9 cellular contexts compared by ENCODE assay signal in the genomic region with DNA sequence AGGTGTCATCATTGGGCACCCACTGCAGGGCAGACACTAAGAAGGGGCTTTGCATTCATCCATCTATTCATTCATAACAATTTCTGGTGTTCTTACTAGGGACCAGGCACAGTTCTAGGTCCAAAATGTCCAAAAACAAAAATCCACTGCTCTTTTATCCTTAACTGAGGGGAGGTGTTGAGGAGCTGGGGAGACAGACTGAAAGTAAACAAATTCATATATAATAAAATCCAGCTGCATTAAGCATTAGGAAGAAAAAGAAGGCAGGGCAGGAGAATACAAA. TPM values are rescaled to one million over a fixed set of nuclear protein-coding genes. Genes with fewer than 3 reads are reported as not detected.
DNase-seq lines count a peak whose midpoint lies in the region; ATAC-seq, FAIRE-seq and TF ChIP-seq lines count a peak whose summit lies in the region.
"Had no signal": no experiment of that assay in that cellular context is flagged by ENCODE, and none has a peak within 500 bp of the region (broad histone marks: within the 10 kb centered on the region; RNA-seq: fewer than 3 reads in every experiment).

No MANE protein-coding gene starts in this region.

- no peak overlapping the region for H2AK5ac ChIP-seq in H9 (ENCODE audit: insufficient read length, low read length)

- no peak overlapping the region for H2BK120ac ChIP-seq in H9 (ENCODE audit: low read depth, low read length, poor library complexity, severe bottlenecking)

- H3K27ac ChIP-seq in H9 (ENCODE audit: insufficient read length, low read depth, low read length) (no peak overlapping the region), skeletal muscle tissue (ENCODE audit: low read depth, low read length) (no peak overlapping the region), PC-9 (no peak overlapping the region)

- H3K27me3 Mint-ChIP-seq in H9 (ENCODE audit: low read depth), result peaks cover 40% of the 10 kb centered on the region
- no peaks in the 10 kb centered on the region for H3K27me3 Mint-ChIP-seq in activated CD8-positive, alpha-beta T cell treated with anti-CD3 and anti-CD28 coated beads for 36 hours

- peak overlapping the region; percentile 73 to 86 for H3K4me3 Mint-ChIP-seq in H9
- peak overlapping the region; percentile 86 for H3K4me3 Mint-ChIP-seq in activated CD8-positive, alpha-beta T cell treated with anti-CD3 and anti-CD28 coated beads for 36 hours

- no peak for FAIRE-seq in HTR-8/SVneo (lab: Jason Lieb, UNC)

- H3K79me1 ChIP-seq in H9 (ENCODE audit: insufficient read depth, low read depth, low read length, poor library complexity, severe bottlenecking), result no peaks in the 10 kb centered on the region

- no peak overlapping the region for H4K8ac ChIP-seq in H9 (replicated peaks; ENCODE audit: insufficient read length, low read depth, low read length)

- no peak overlapping the region for H3T11ph ChIP-seq in H9 (ENCODE audit: low read length)

- POLR2A ChIA-PET in activated CD8-positive, alpha-beta T cell treated with anti-CD3 and anti-CD28 coated beads for 36 hours (lab: Charles Lee), result interaction anchor here (0.6 to 1.8 kb wide), 6 partner anchors 8 to 334 kb away, joined by 3 to 5 read pairs (median 3); no protein-coding TSS in a partner anchor
- POLR2A ChIA-PET in PC-9 (lab: Charles Lee; ENCODE audit: unreplicated experiment), result no interaction called here

- H3F3A ChIP-seq in PC-9 (ENCODE audit: insufficient read depth, low read depth), result no peaks in the 10 kb centered on the region

- peaks cover under 1% of the 10 kb centered on the region; the same call in 1 of the 2 replicates for H3K4me1 ChIP-seq in H9 (ENCODE audit: insufficient read depth, low read length)
- H3K4me1 ChIP-seq in skeletal muscle tissue (ENCODE audit: control insufficient read depth in 3 of 3, insufficient read depth in 3 of 3, low read length in 3 of 3), result peaks cover 9 to 32% (median 16%) of the 10 kb centered on the region in 3 donors
- no peaks in the 10 kb centered on the region for H3K4me1 ChIP-seq in PC-9 (replicated peaks; ENCODE audit: insufficient read depth)

- no peak overlapping the region for H2BK5ac ChIP-seq in H9 (ENCODE audit: insufficient read length, low read length)

- no peaks in the 10 kb centered on the region for H3K36me3 ChIP-seq in skeletal muscle tissue (ENCODE audit: control insufficient read depth in 3 of 3, insufficient read depth in 3 of 3, low read length in 3 of 3)
- no peaks in the 10 kb centered on the region for H3K36me3 ChIP-seq in PC-9 (ENCODE audit: low read depth)

- H3K23me2 ChIP-seq in H9 (ENCODE audit: insufficient read length, low read depth, low read length, poor library complexity, severe bottlenecking), result peaks cover 9% of the 10 kb centered on the region

- no peak overlapping the region for H3K27ac Mint-ChIP-seq in H9
- H3K27ac Mint-ChIP-seq in activated CD8-positive, alpha-beta T cell treated with anti-CD3 and anti-CD28 coated beads for 36 hours, result peak overlapping the region; percentile 97

- peaks cover 16 to 25% of the 10 kb centered on the region in 2 experiments for H3K4me1 Mint-ChIP-seq in H9
- H3K4me1 Mint-ChIP-seq in activated CD8-positive, alpha-beta T cell treated with anti-CD3 and anti-CD28 coated beads for 36 hours (ENCODE audit: low read depth), result peaks cover 61% of the 10 kb centered on the region

- H4K20me1 ChIP-seq in H9 (ENCODE audit: control insufficient read depth, insufficient read depth, insufficient read length) (no peaks in the 10 kb centered on the region), PC-9 (ENCODE audit: insufficient read depth) (no peaks in the 10 kb centered on the region)

- H3K79me2 ChIP-seq in H9 (ENCODE audit: insufficient read depth, low read length) (no peaks in the 10 kb centered on the region), PC-9 (ENCODE audit: low read depth) (no peaks in the 10 kb centered on the region)

- peak overlapping the region; percentile 69 for H3K4me2 ChIP-seq in H9 (ENCODE audit: insufficient read depth, insufficient read length, low read length)
- no peak overlapping the region for H3K4me2 ChIP-seq in PC-9

- intact Hi-C loops in activated CD8-positive, alpha-beta T cell treated with anti-CD3 and anti-CD28 coated beads for 36 hours (cut with micrococcal nuclease), result loop anchor here (10.0 kb wide), 1 partner anchor 1101 kb away; no protein-coding TSS in a partner anchor
- intact Hi-C loops in PC-9 (cut with micrococcal nuclease; ENCODE audit: unreplicated experiment), result no loop called here

- no peaks in the 10 kb centered on the region for H3K9me3 Mint-ChIP-seq in H9
- H3K9me3 Mint-ChIP-seq in activated CD8-positive, alpha-beta T cell treated with anti-CD3 and anti-CD28 coated beads for 36 hours, result no peaks in the 10 kb centered on the region

- H2BK20ac ChIP-seq in H9 (ENCODE audit: low read depth, low read length, poor library complexity, severe bottlenecking), result no peak overlapping the region

- no peak for TF ChIP-seq CTCF in H9 (conservative IDR thresholded peaks at IDR 0.05)
- TF ChIP-seq CTCF in activated CD8-positive, alpha-beta T cell treated with anti-CD3 and anti-CD28 coated beads for 36 hours (IDR thresholded peaks at IDR 0.05), result no peak
- TF ChIP-seq CTCF in PC-9 (conservative IDR thresholded peaks at IDR 0.05), result no peak

- H3K4me3 ChIP-seq in iPS-11a (ENCODE audit: low read depth, low read length), result peak overlapping the region; percentile 80
- H3K4me3 ChIP-seq in skeletal muscle tissue (ENCODE audit: low read length in 3 of 3), result peak overlapping the region; percentile 80 to 93 (median 90)
- no peak overlapping the region for H3K4me3 ChIP-seq in PC-9

- H3K27me3 ChIP-seq in H9 (ENCODE audit: insufficient read depth, low read length), result peaks cover 6% of the 10 kb centered on the region; the same call in 1 of the 2 replicates
- H3K27me3 ChIP-seq in skeletal muscle tissue (ENCODE audit: control insufficient read depth in 3 of 3, insufficient read depth in 3 of 3, low read length in 3 of 3), result peaks cover 0 to 3% (median 0%) of the 10 kb centered on the region in 3 donors
- peaks cover 22% of the 10 kb centered on the region for H3K27me3 ChIP-seq in PC-9 (ENCODE audit: insufficient read depth, low read depth)

- H3K9me3 ChIP-seq in H9 (ENCODE audit: control insufficient read depth, low read depth, low read length) (no peaks in the 10 kb centered on the region), skeletal muscle tissue (ENCODE audit: control insufficient read depth in 3 of 3, low read length in 3 of 3) (no peaks in the 10 kb centered on the region), PC-9 (ENCODE audit: insufficient read depth, low read depth) (no peaks in the 10 kb centered on the region)

- no peak overlapping the region for H2AFZ ChIP-seq in H9 (ENCODE audit: low read length)
- H2AFZ ChIP-seq in PC-9, result no peak overlapping the region

- DNase-seq in H9, result no peak
- DNase-seq in activated CD8-positive, alpha-beta T cell treated with anti-CD3 and anti-CD28 coated beads for 36 hours, result no peak
- no peak for DNase-seq in left lobe of liver (ENCODE audit: low spot score)
- no peak for DNase-seq in PC-9
- DNase-seq in HTR-8/SVneo (ENCODE audit: insufficient read length, low spot score), result no peak

- no peak overlapping the region for H3K14ac ChIP-seq in H9 (ENCODE audit: insufficient read depth, low read length)

- CTCF ChIA-PET in activated CD8-positive, alpha-beta T cell treated with anti-CD3 and anti-CD28 coated beads for 36 hours (lab: Charles Lee), result interaction anchor here (1.0 to 3.2 kb wide), 2 partner anchors 12 to 57 kb away, joined by 4 to 16 read pairs; no protein-coding TSS in a partner anchor
- CTCF ChIA-PET in PC-9 (lab: Charles Lee), result interaction anchor here (0.6 kb wide), 1 partner anchor 9 kb away, joined by 3 read pairs; no protein-coding TSS in a partner anchor

- no peak overlapping the region for H3K4ac ChIP-seq in H9 (ENCODE audit: low read depth, low read length)

- no peak overlapping the region for H3K23ac ChIP-seq in H9 (ENCODE audit: insufficient read length, low read depth, low read length)

- no peak overlapping the region for H4K5ac ChIP-seq in H9 (ENCODE audit: insufficient read length, low read depth, low read length)

- BruUV-seq in PC-9 (replicated peaks; lab: Mats Ljungman, UMichigan), result no TSS peak

- H4K91ac ChIP-seq in H9 (ENCODE audit: insufficient read length, low read depth, low read length), result no peak overlapping the region

- H3K18ac ChIP-seq in H9 (ENCODE audit: insufficient read length, low read depth, low read length), result no peak overlapping the region

- H3K9me2 ChIP-seq in PC-9 (ENCODE audit: insufficient read depth), result no peaks in the 10 kb centered on the region

- no peak overlapping the region for H3K56ac ChIP-seq in H9 (ENCODE audit: insufficient read length, low read depth, low read length)

- no peak overlapping the region for H2BK15ac ChIP-seq in H9 (ENCODE audit: low read depth, low read length)

- H3K36me3 Mint-ChIP-seq in H9 (ENCODE audit: insufficient read depth in 1 of 3, low read depth in 3 of 3), result 0 out of 7 replicates have a peak, but pooled peaks cover 0 to 4% (median 0%) of the 10 kb centered on the region in 3 experiments
- peaks cover 10% of the 10 kb centered on the region for H3K36me3 Mint-ChIP-seq in activated CD8-positive, alpha-beta T cell treated with anti-CD3 and anti-CD28 coated beads for 36 hours (ENCODE audit: low read depth)

- H3K9ac ChIP-seq in H9 (ENCODE audit: extremely low read depth, insufficient read length, low read length), result no peak overlapping the region
- H3K9ac ChIP-seq in skeletal muscle tissue (ENCODE audit: low read depth in 1 of 3, low read length in 3 of 3), result peak overlapping the region; percentile 81 to 89 (median 87)

- ATAC-seq in activated CD8-positive, alpha-beta T cell treated with anti-CD3 and anti-CD28 coated beads for 36 hours, result no peak
- ATAC-seq in left lobe of liver, result no peak
- ATAC-seq in HG02840 (IDR thresholded peaks at IDR 0.05; ENCODE audit: low FRiP score, unreplicated experiment), result no peak

- no peak overlapping the region for H2BK12ac ChIP-seq in H9 (ENCODE audit: insufficient read length, low read depth, low read length)

RNA-seq across cellular contexts. Expression of gene EIF4E3, which starts 1.1 kb away (rescaled TPM):
- total RNA-seq in H9 (2021) (12.9 and 13.1 TPM in 2 replicates), skeletal muscle tissue (2.6 TPM), left lobe of liver (7.6 TPM), PC-9 (2021) (not detected in 2 replicates)
- 10 to 100 TPM; 29.3 to 30.4 TPM for total RNA-seq in activated CD8-positive, alpha-beta T cell treated with anti-CD3 and anti-CD28 coated beads for 36 hours

RNA-seq across cellular contexts. Expression of gene GPR27, which starts 29.5 kb away (rescaled TPM):
- total RNA-seq in H9 (2021) (15.5 and 17.7 TPM in 2 replicates), skeletal muscle tissue (1.6 TPM), left lobe of liver (0.10 TPM), PC-9 (2021) (not detected in 2 replicates)
- under 1 TPM; 0.40 to 0.47 TPM for total RNA-seq in activated CD8-positive, alpha-beta T cell treated with anti-CD3 and anti-CD28 coated beads for 36 hours
- total RNA-seq: M059J had no signal
